Comparison of ENCODE assay signal across 16 cellular contexts in the genomic region with DNA sequence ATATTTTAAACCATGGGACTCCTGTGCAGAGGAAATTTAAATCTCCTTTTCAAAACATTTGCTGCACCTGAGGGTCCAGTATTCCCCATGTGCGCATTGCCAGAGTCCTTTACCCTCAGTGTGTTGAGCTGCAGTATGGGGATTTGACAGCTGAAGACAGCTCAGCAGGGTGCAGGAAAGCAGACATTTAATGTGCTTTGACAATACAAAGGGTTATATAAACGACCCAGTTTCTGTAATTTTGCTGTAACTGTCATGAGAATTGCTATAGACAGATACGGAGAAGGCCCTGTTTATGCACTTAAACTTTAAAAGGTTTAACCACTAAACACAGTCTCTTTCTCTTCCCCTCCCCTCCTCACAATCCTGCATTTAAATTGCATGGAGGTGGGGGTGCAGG.
"Had no signal": no experiment of that assay in that cellular context is flagged by ENCODE, and none has a peak within 500 bp of the region (broad histone marks: within the 10 kb centered on the region; RNA-seq: fewer than 3 reads in every experiment).

No MANE protein-coding gene starts in this region.

- H3K27ac ChIP-seq: ascending aorta, colonic mucosa, foreskin keratinocyte, left lung, sigmoid colon, transverse colon had no signal

- H3K27me3 ChIP-seq: ascending aorta, colonic mucosa, sigmoid colon, transverse colon had no signal

- H3K4me1 ChIP-seq: ascending aorta, colonic mucosa, foreskin keratinocyte, sigmoid colon had no signal

- H3K9me3 Mint-ChIP-seq: activated T-cell treated with anti-CD3 and anti-CD28 coated beads, Interleukin-2, amount 50 U/mL, for 72 hours; nephron; stimulated activated naive B cell treated with anti-CD40 and anti-IgM and Interleukin-4, amounts not matched to agents 10 μg/mL and 1 μg/mL and 100 μg/mL, for 72 hours had no signal

- DNase-seq: activated CD4-positive, alpha-beta T cell treated with anti-CD3 and anti-CD28 coated beads for 1 hour; activated CD8-positive, alpha-beta memory T cell treated with anti-CD3 and anti-CD28 coated beads, Interleukin-2, amount 50 U/mL, for 4 hours; activated CD8-positive, alpha-beta T cell treated with anti-CD3 and anti-CD28 coated beads for 36 hours; activated T-cell treated with anti-CD3 and anti-CD28 coated beads, Interleukin-2, amount 50 U/mL, for 72 hours; colonic mucosa; foreskin keratinocyte; islet precursor cell; left lung; mesenchymal stem cell; sigmoid colon; stimulated activated CD4-positive, alpha-beta T cell treated with anti-CD3 and anti-CD28 coated beads, Interleukin-2, amount 100 ng/mL, for 24 hours; stimulated activated naive B cell treated with anti-CD40 and anti-IgM and Interleukin-4, amounts not matched to agents 10 μg/mL and 1 μg/mL and 100 μg/mL, for 72 hours; T-helper 9 cell; transverse colon had no signal

- H3K4me3 ChIP-seq: ascending aorta, colonic mucosa, left lung, sigmoid colon, transverse colon had no signal

- H3K36me3 ChIP-seq: ascending aorta, colonic mucosa, left lung, sigmoid colon, transverse colon had no signal

- H3K4me3 Mint-ChIP-seq: activated CD8-positive, alpha-beta T cell treated with anti-CD3 and anti-CD28 coated beads for 36 hours; nephron; stimulated activated naive B cell treated with anti-CD40 and anti-IgM and Interleukin-4, amounts not matched to agents 10 μg/mL and 1 μg/mL and 100 μg/mL, for 72 hours had no signal

- H3K27ac Mint-ChIP-seq: activated T-cell treated with anti-CD3 and anti-CD28 coated beads, Interleukin-2, amount 50 U/mL, for 72 hours; nephron; stimulated activated naive B cell treated with anti-CD40 and anti-IgM and Interleukin-4, amounts not matched to agents 10 μg/mL and 1 μg/mL and 100 μg/mL, for 72 hours had no signal

- H3K9me3 ChIP-seq: ascending aorta, colonic mucosa, left lung, sigmoid colon, transverse colon had no signal
